ENCODE assay signal across 8 cellular contexts in the genomic region with DNA sequence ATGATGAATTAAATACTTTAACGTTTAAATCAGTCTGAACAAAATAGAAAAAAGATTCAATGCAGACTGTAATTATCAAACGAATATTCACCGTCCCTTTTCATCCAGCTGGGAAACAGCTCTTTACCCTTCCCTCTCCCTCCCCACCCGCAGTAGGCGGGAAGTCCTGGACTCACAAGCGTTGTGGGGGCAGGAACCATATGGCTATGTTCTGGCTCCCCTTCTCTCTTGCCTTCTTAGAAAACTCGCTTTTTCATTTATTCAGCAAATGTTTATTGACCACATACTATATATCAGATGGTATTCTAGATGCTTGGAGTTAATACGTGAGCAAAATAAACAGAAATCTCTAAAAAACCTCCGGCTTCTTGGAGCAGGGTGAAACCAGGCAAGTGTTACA. TPM values are rescaled to one million over a fixed set of nuclear protein-coding genes. Genes with fewer than 3 reads are reported as not detected.
DNase-seq lines count a peak whose midpoint lies in the region; ATAC-seq, FAIRE-seq and TF ChIP-seq lines count a peak whose summit lies in the region.

No MANE protein-coding gene starts in this region.

- ATAC-seq in effector memory CD8-positive, alpha-beta T cell (replicated peaks) = no peak

- H3K4me3 Mint-ChIP-seq in effector memory CD8-positive, alpha-beta T cell = peak overlapping the region; percentile 88 to 91

- H3K4me1 ChIP-seq in neuron (ENCODE audit: insufficient read depth, low read length) = peaks cover 13% of the 10 kb centered on the region

- no peaks in the 10 kb centered on the region for H3K36me3 ChIP-seq in neuron (ENCODE audit: insufficient read depth, low read length)

- peak overlapping the region; percentile 82 for H3K4me3 ChIP-seq in neuron (ENCODE audit: low read length)

- no peak for FAIRE-seq in H54 (lab: Jason Lieb, UNC)

- DNase-seq in NCI-H82 (lab: John Stamatoyannopoulos, UW) (peak; percentile 82), NCI-H526 treated with DMSO at 0.1 percent for 48 hours (lab: John Stamatoyannopoulos, UW) (no peak), ureter (ENCODE audit: low spot score) (no peak), H54 (ENCODE audit: insufficient read length, low spot score) (no peak), NCI-H1694 treated with DMSO at 0.1 percent for 48 hours (lab: John Stamatoyannopoulos, UW) (no peak)
- DNase-seq in effector memory CD8-positive, alpha-beta T cell = no peak

- no peak for TF ChIP-seq CTCF in C4-2B (conservative IDR thresholded peaks at IDR 0.05)

- TF ChIP-seq POLR2A in H54 (IDR thresholded peaks at IDR 0.05; ENCODE audit: low read depth, low read length) = no peak

- peaks cover 14 to 24% of the 10 kb centered on the region in 2 donors for H3K4me1 Mint-ChIP-seq in effector memory CD8-positive, alpha-beta T cell (ENCODE audit: low read depth in 2 of 2)

- H3K27ac Mint-ChIP-seq in effector memory CD8-positive, alpha-beta T cell = peak overlapping the region; percentile 93 to 96

- H3K36me3 Mint-ChIP-seq in effector memory CD8-positive, alpha-beta T cell (ENCODE audit: insufficient read depth) = no peaks in the 10 kb centered on the region

- peak overlapping the region; percentile 93 for H2AFZ ChIP-seq in neuron (ENCODE audit: low read depth, low read length)

- peak overlapping the region; percentile 82 for H3K27ac ChIP-seq in C4-2B

- H3K9me3 Mint-ChIP-seq in effector memory CD8-positive, alpha-beta T cell = no peaks in the 10 kb centered on the region

- H3K27me3 ChIP-seq in neuron (ENCODE audit: insufficient read depth, low read length) = peaks cover 2% of the 10 kb centered on the region

- no peaks in the 10 kb centered on the region for H3K27me3 Mint-ChIP-seq in effector memory CD8-positive, alpha-beta T cell

- peaks cover 3% of the 10 kb centered on the region for H3K9me3 ChIP-seq in neuron (ENCODE audit: low read length)

RNA-seq across cellular contexts. Expression of gene SCAPER, which starts 0.7 kb away (rescaled TPM):
- 45.9 TPM for total RNA-seq in ureter

RNA-seq across cellular contexts. Expression of gene RCN2, which starts 25.7 kb away (rescaled TPM):
- total RNA-seq in ureter = 47.4 TPM
